1 cellular context compared by ENCODE assay signal in the genomic region with DNA sequence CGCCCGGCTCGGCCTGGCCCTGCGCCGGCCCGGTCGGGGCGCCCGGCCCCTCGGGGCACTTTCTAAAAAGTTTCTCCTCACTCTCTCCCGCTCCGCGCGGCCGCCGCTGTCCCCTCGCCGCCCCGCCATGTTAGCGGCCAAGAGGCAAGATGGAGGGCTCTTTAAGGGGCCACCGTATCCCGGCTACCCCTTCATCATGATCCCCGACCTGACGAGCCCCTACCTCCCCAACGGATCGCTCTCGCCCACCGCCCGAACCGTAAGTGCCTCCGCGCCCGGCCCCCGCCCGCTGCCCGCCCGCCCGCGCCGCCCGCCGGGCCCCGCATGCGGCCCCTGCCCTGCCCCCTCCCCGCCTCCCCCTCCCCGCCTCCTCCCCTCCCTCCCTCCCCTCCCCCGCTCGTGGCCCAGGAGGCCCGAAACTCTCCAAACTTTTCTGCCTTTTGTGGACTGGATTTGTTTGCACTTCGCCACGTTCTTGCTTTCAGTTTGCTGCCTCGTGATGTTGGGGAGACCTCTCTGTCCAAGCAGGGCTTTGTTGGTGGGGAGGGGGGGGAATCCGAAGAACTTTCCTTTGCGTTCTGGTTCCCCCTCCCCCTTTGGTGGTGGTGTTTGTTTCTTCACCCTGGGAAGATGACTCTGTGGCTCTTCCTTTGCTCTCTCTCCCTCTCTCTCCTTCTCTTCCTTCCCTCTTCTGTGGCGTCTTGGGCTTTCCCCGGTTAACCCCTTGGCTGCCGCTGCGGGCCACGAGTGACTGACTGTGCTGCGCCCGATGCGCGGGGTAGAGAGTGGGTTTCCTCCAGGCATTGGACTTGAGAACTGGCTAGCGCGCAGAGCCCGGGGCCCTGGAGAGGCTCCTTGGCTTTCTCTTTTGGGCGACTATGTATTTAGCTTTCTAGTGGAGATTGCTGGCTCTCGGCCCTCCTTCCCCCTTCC.
TF ChIP-seq lines count a peak whose summit lies in the region.

No MANE protein-coding gene starts in this region.

TF ChIP-seq in HepG2, 621 proteins besides CTCF, POLR2A, EP300 and RAD21 (continued from another document):
- TF ChIP-seq, protein P1, sequence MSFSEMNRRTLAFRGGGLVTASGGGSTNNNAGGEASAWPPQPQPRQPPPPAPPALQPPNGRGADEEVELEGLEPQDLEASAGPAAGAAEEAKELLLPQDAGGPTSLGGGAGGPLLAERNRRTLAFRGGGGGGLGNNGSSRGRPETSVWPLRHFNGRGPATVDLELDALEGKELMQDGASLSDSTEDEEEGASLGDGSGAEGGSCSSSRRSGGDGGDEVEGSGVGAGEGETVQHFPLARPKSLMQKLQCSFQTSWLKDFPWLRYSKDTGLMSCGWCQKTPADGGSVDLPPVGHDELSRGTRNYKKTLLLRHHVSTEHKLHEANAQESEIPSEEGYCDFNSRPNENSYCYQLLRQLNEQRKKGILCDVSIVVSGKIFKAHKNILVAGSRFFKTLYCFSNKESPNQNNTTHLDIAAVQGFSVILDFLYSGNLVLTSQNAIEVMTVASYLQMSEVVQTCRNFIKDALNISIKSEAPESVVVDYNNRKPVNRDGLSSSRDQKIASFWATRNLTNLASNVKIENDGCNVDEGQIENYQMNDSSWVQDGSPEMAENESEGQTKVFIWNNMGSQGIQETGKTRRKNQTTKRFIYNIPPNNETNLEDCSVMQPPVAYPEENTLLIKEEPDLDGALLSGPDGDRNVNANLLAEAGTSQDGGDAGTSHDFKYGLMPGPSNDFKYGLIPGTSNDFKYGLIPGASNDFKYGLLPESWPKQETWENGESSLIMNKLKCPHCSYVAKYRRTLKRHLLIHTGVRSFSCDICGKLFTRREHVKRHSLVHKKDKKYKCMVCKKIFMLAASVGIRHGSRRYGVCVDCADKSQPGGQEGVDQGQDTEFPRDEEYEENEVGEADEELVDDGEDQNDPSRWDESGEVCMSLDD (CRISPR knock-in tag; IDR thresholded peaks at IDR 0.05; ENCODE audit: borderline replicate concordance), result peak; percentile 66; the same call in 1 of the 2 replicates
- no peak for TF ChIP-seq ZFP82 (CRISPR knock-in tag; IDR thresholded peaks at IDR 0.05; ENCODE audit: borderline replicate concordance)
- no peak for TF ChIP-seq TRIM24 (CRISPR knock-in tag; IDR thresholded peaks at IDR 0.05)
- TF ChIP-seq DR1 (CRISPR knock-in tag; IDR thresholded peaks at IDR 0.05), result no peak
- no peak for TF ChIP-seq TMF1 (CRISPR knock-in tag; IDR thresholded peaks at IDR 0.05; ENCODE audit: low read depth)
- TF ChIP-seq, protein P2, sequence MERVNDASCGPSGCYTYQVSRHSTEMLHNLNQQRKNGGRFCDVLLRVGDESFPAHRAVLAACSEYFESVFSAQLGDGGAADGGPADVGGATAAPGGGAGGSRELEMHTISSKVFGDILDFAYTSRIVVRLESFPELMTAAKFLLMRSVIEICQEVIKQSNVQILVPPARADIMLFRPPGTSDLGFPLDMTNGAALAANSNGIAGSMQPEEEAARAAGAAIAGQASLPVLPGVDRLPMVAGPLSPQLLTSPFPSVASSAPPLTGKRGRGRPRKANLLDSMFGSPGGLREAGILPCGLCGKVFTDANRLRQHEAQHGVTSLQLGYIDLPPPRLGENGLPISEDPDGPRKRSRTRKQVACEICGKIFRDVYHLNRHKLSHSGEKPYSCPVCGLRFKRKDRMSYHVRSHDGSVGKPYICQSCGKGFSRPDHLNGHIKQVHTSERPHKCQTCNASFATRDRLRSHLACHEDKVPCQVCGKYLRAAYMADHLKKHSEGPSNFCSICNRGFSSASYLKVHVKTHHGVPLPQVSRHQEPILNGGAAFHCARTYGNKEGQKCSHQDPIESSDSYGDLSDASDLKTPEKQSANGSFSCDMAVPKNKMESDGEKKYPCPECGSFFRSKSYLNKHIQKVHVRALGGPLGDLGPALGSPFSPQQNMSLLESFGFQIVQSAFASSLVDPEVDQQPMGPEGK (CRISPR knock-in tag; IDR thresholded peaks at IDR 0.05), result peak; percentile 80; the same call in 1 of the 2 replicates
- no peak for TF ChIP-seq ZKSCAN5 (CRISPR knock-in tag; IDR thresholded peaks at IDR 0.05)
- no peak for TF ChIP-seq GZF1 (CRISPR knock-in tag; IDR thresholded peaks at IDR 0.05)
- TF ChIP-seq NFKBIZ (CRISPR knock-in tag; IDR thresholded peaks at IDR 0.05), result no peak
TF ChIP-seq in HepG2: peak in this region for 65.
